ENCODE assay signal across 12 cellular contexts in the genomic region with DNA sequence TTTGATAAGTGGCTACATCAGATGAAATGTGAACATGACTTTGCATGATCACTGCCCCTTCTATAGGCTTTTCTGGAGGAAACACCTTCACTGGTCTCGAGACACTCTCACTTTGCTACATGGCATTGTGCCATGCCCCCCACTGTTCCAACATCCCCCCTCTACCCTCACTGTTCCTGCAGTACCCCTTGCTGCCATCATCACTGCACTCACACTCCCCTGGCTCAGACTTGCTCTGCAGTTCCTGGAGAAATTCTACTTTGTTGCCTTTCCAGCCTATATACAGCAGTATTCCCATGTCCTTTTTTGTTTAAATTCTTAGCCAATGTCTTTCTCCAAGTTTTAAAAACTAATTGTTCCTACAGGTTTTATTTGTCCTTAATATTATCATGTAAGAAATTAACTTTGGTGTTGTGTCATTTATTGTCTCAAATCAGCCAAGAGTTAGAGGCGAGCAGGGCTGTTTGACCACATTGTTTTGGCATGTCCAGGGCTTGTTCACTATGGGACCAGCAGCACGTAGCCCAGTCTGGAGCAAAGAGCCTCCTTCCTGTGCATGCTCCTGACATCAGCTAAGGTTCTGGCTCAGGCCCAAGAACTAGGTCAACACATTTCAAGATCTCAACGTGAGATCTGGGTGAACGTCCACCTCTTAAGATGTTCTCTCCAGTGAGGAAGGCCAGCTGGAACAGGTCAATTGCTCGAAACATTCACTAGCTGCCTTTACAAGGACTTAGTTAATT.
DNase-seq lines count a peak whose midpoint lies in the region; ATAC-seq and TF ChIP-seq lines count a peak whose summit lies in the region.
"Had no signal": no experiment of that assay in that cellular context is flagged by ENCODE, and none has a peak within 500 bp of the region (broad histone marks: within the 10 kb centered on the region; RNA-seq: fewer than 3 reads in every experiment).

No MANE protein-coding gene starts in this region.

- H4K20me1 ChIP-seq in GM23338 (replicated peaks; ENCODE audit: insufficient read depth): no peaks in the 10 kb centered on the region

- H3K27ac Mint-ChIP-seq in GM23338: peak overlapping the region; percentile 86
- peak overlapping the region; percentile 15 for H3K27ac Mint-ChIP-seq in osteocyte (ENCODE audit: unreplicated experiment)
- H3K27ac Mint-ChIP-seq: activated naive CD8-positive, alpha-beta T cell treated with anti-CD3 and anti-CD28 coated beads, Interleukin-2, amount 50 U/mL, for 24 hours had no signal

- H3K4me1 Mint-ChIP-seq in GM23338 (peaks cover 49% of the 10 kb centered on the region), osteocyte (ENCODE audit: unreplicated experiment) (peaks cover 20% of the 10 kb centered on the region)
- H3K4me1 Mint-ChIP-seq: activated naive CD8-positive, alpha-beta T cell treated with anti-CD3 and anti-CD28 coated beads, Interleukin-2, amount 50 U/mL, for 24 hours had no signal

- 0 out of 4 replicates have a peak, but pooled peaks of 1 of the 2 experiments have one; percentile 10 for TF ChIP-seq CTCF in GM23338 (conservative IDR thresholded peaks at IDR 0.05; ENCODE audit: low read depth in 2 of 2)
- TF ChIP-seq CTCF in heart left ventricle (IDR thresholded peaks at IDR 0.05): peak in 1 of 12 donors; percentile 8
- TF ChIP-seq CTCF in osteocyte (IDR thresholded peaks at IDR 0.05): no peak

- H3K79me2 ChIP-seq in GM23338 (replicated peaks; ENCODE audit: insufficient read depth): no peaks in the 10 kb centered on the region

- H3K9me3 Mint-ChIP-seq in GM23338: no peaks in the 10 kb centered on the region
- H3K9me3 Mint-ChIP-seq in osteocyte (ENCODE audit: unreplicated experiment): no peaks in the 10 kb centered on the region
- H3K9me3 Mint-ChIP-seq: activated naive CD8-positive, alpha-beta T cell treated with anti-CD3 and anti-CD28 coated beads, Interleukin-2, amount 50 U/mL, for 24 hours had no signal

- peaks cover 41% of the 10 kb centered on the region for H3K4me1 ChIP-seq in GM23338 (ENCODE audit: insufficient read depth)
- H3K4me1 ChIP-seq in heart left ventricle: peaks cover 0 to 21% (median 6%) of the 10 kb centered on the region in 12 donors
- H3K4me1 ChIP-seq: BE2C had no signal

- no peaks in the 10 kb centered on the region; the same call in 1 of the 2 replicates for H3K9me2 ChIP-seq in GM23338 (ENCODE audit: insufficient read depth)

- H3K36me3 Mint-ChIP-seq in GM23338 (ENCODE audit: low read depth) (no peaks in the 10 kb centered on the region), osteocyte (ENCODE audit: unreplicated experiment) (no peaks in the 10 kb centered on the region)

- H3K4me2 ChIP-seq in GM23338: 0 out of 2 replicates have a peak overlapping the region, but pooled peaks have one; percentile 41

- H3K9me3 ChIP-seq in heart left ventricle: no peaks in the 10 kb centered on the region
- H3K9me3 ChIP-seq: BE2C had no signal

- H3K27ac ChIP-seq in GM23338 (ENCODE audit: low read depth) (no peak overlapping the region), heart left ventricle (peak overlapping the region in 2 of 12 donors; percentile 17 to 27)

- H3K4me3 Mint-ChIP-seq in GM23338 (no peak overlapping the region), osteocyte (ENCODE audit: unreplicated experiment) (no peak overlapping the region)
- H3K4me3 Mint-ChIP-seq: activated naive CD8-positive, alpha-beta T cell treated with anti-CD3 and anti-CD28 coated beads, Interleukin-2, amount 50 U/mL, for 24 hours had no signal

- intact Hi-C loops in heart left ventricle (cut with DNase I): no loop called here

- ATAC-seq in GM23338 (peak; percentile 72), heart left ventricle (peak; percentile 73 to 84 (median 78)), GM19351 (IDR thresholded peaks at IDR 0.05; ENCODE audit: unreplicated experiment) (no peak)
- ATAC-seq: activated naive CD8-positive, alpha-beta T cell treated with anti-CD3 and anti-CD28 coated beads, Interleukin-2, amount 50 U/mL, for 24 hours had no signal

- no peak for TF ChIP-seq POLR2A in heart left ventricle (IDR thresholded peaks at IDR 0.05)

- H3K36me3 ChIP-seq in GM23338 (ENCODE audit: insufficient read depth) (no peaks in the 10 kb centered on the region), heart left ventricle (no peaks in the 10 kb centered on the region)
- H3K36me3 ChIP-seq: BE2C had no signal

- H3K4me3 ChIP-seq in GM23338 (no peak overlapping the region), heart left ventricle (no peak overlapping the region)

- 51 to 56% (median 54%) methylated on average over 6 of the region's 6 CpGs for WGBS in heart left ventricle, 4 donors

- H3K27me3 ChIP-seq in GM23338 (ENCODE audit: insufficient read depth) (no peaks in the 10 kb centered on the region), heart left ventricle (no peaks in the 10 kb centered on the region)
- H3K27me3 ChIP-seq: BE2C had no signal

- H3F3A ChIP-seq in GM23338 (replicated peaks; ENCODE audit: low read depth): no peaks in the 10 kb centered on the region

- peaks cover 10% of the 10 kb centered on the region for H3K27me3 Mint-ChIP-seq in GM23338 (ENCODE audit: insufficient read depth, low read depth, poor library complexity)
- H3K27me3 Mint-ChIP-seq in osteocyte (ENCODE audit: unreplicated experiment): no peaks in the 10 kb centered on the region
- H3K27me3 Mint-ChIP-seq: activated naive CD8-positive, alpha-beta T cell treated with anti-CD3 and anti-CD28 coated beads, Interleukin-2, amount 50 U/mL, for 24 hours had no signal

- peak; percentile 32 for DNase-seq in GM23338 (ENCODE audit: low spot score)
- DNase-seq in astrocyte of the hippocampus (ENCODE audit: low read depth, low spot score): peak; percentile 54
- peak in 4 of 5 donors; percentile 30 to 73 (median 46) for DNase-seq in heart left ventricle
- DNase-seq in osteocyte (ENCODE audit: extremely low spot score, unreplicated experiment): no peak
- DNase-seq in DMS114 treated with DMSO at 0.1 percent for 48 hours (lab: John Stamatoyannopoulos, UW; ENCODE audit: unreplicated experiment): no peak
- DNase-seq in KG1 (lab: John Stamatoyannopoulos, UW): no peak
- DNase-seq in NCI-H146 (lab: John Stamatoyannopoulos, UW): no peak
- DNase-seq: activated naive CD8-positive, alpha-beta T cell treated with anti-CD3 and anti-CD28 coated beads, Interleukin-2, amount 50 U/mL, for 24 hours; BE2C; NCI-H2081; occipital lobe had no signal

- H2AFZ ChIP-seq in GM23338: no peak overlapping the region

TF ChIP-seq in GM23338, 12 proteins besides CTCF, POLR2A, EP300 and RAD21 (continues in another document):
- no peak for TF ChIP-seq ZNF331 (CRISPR knock-in tag; IDR thresholded peaks at IDR 0.05; ENCODE audit: low read depth)
- TF ChIP-seq, protein P1, sequence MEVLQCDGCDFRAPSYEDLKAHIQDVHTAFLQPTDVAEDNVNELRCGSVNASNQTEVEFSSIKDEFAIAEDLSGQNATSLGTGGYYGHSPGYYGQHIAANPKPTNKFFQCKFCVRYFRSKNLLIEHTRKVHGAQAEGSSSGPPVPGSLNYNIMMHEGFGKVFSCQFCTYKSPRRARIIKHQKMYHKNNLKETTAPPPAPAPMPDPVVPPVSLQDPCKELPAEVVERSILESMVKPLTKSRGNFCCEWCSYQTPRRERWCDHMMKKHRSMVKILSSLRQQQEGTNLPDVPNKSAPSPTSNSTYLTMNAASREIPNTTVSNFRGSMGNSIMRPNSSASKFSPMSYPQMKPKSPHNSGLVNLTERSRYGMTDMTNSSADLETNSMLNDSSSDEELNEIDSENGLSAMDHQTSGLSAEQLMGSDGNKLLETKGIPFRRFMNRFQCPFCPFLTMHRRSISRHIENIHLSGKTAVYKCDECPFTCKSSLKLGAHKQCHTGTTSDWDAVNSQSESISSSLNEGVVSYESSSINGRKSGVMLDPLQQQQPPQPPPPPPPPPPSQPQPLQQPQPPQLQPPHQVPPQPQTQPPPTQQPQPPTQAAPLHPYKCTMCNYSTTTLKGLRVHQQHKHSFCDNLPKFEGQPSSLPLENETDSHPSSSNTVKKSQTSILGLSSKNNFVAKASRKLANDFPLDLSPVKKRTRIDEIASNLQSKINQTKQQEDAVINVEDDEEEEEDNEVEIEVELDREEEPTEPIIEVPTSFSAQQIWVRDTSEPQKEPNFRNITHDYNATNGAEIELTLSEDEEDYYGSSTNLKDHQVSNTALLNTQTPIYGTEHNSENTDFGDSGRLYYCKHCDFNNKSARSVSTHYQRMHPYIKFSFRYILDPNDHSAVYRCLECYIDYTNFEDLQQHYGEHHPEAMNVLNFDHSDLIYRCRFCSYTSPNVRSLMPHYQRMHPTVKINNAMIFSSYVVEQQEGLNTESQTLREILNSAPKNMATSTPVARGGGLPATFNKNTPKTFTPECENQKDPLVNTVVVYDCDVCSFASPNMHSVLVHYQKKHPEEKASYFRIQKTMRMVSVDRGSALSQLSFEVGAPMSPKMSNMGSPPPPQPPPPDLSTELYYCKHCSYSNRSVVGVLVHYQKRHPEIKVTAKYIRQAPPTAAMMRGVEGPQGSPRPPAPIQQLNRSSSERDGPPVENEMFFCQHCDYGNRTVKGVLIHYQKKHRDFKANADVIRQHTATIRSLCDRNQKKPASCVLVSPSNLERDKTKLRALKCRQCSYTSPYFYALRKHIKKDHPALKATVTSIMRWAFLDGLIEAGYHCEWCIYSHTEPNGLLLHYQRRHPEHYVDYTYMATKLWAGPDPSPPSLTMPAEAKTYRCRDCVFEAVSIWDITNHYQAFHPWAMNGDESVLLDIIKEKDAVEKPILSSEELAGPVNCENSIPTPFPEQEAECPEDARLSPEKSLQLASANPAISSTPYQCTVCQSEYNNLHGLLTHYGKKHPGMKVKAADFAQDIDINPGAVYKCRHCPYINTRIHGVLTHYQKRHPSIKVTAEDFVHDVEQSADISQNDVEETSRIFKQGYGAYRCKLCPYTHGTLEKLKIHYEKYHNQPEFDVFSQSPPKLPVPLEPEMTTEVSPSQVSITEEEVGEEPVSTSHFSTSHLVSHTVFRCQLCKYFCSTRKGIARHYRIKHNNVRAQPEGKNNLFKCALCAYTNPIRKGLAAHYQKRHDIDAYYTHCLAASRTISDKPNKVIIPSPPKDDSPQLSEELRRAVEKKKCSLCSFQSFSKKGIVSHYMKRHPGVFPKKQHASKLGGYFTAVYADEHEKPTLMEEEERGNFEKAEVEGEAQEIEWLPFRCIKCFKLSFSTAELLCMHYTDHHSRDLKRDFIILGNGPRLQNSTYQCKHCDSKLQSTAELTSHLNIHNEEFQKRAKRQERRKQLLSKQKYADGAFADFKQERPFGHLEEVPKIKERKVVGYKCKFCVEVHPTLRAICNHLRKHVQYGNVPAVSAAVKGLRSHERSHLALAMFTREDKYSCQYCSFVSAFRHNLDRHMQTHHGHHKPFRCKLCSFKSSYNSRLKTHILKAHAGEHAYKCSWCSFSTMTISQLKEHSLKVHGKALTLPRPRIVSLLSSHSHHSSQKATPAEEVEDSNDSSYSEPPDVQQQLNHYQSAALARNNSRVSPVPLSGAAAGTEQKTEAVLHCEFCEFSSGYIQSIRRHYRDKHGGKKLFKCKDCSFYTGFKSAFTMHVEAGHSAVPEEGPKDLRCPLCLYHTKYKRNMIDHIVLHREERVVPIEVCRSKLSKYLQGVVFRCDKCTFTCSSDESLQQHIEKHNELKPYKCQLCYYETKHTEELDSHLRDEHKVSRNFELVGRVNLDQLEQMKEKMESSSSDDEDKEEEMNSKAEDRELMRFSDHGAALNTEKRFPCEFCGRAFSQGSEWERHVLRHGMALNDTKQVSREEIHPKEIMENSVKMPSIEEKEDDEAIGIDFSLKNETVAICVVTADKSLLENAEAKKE (CRISPR knock-in tag; IDR thresholded peaks at IDR 0.05): no peak
- no peak for TF ChIP-seq NANOG (IDR thresholded peaks at IDR 0.05; ENCODE audit: borderline replicate concordance)

Comparison
In these comparisons a context has a peak if more than half of its experiments do, and no peak if none do; other contexts are left out.
1. DNase-seq: peak in GM23338 (single experiment), astrocyte of the hippocampus (single experiment) and heart left ventricle (4 of 5); none in osteocyte (single experiment), DMS114 treated with DMSO at 0.1 percent for 48 hours (single experiment), KG1 (single experiment) and NCI-H146 (single experiment).